24 cellular contexts compared by ENCODE assay signal in genomic region chr11:34774604-34775003, GRCh38.
DNase-seq lines count a peak whose midpoint lies in the region; ATAC-seq, FAIRE-seq and TF ChIP-seq lines count a peak whose summit lies in the region.
"Had no signal": no experiment of that assay in that cellular context is flagged by ENCODE, and none has a peak within 500 bp of the region (broad histone marks: within the 10 kb centered on the region; RNA-seq: fewer than 3 reads in every experiment).

No MANE protein-coding gene starts in this region.

- H2AFZ ChIP-seq in OCI-LY3 (ENCODE audit: low read depth, low read length) (peak overlapping the region; percentile 36; the same call in 1 of the 2 replicates), HepG2 (ENCODE audit: low read length) (no peak overlapping the region)
- H2AFZ ChIP-seq: GM23248 had no signal

- DNase-seq in A549 (ENCODE audit: low read depth in 1 of 2, low spot score in 1 of 2) (no peak), HepG2 (ENCODE audit: low spot score) (no peak), NCI-H1105 (lab: John Stamatoyannopoulos, UW) (no peak), prostate gland (ENCODE audit: low spot score) (no peak), mucosa of descending colon (no peak)
- DNase-seq: ACHN; AML-193; BE2C; Calu3; CD4-positive, alpha-beta T cell; CD8-positive, alpha-beta memory T cell; COR-L47; DMS53; GF-D8; GM23248; H9 had no signal

- H3K4me2 ChIP-seq in A549 (no peak overlapping the region), OCI-LY3 (ENCODE audit: low read length) (no peak overlapping the region), HepG2 (ENCODE audit: low read depth, low read length) (no peak overlapping the region)
- H3K4me2 ChIP-seq: BLaER1 treated with 17β-estradiol and CSF1 and Interleukin-3, amounts not matched to agents 10 nM and 100 nM had no signal

- H4K20me1 ChIP-seq in OCI-LY3 (ENCODE audit: insufficient read depth, low read length): no peaks in the 10 kb centered on the region
- no peaks in the 10 kb centered on the region for H4K20me1 ChIP-seq in HepG2 (ENCODE audit: insufficient read depth, low read length)
- H4K20me1 ChIP-seq: BLaER1 treated with 17β-estradiol and CSF1 and Interleukin-3, amounts not matched to agents 10 nM and 100 nM had no signal

- no peaks in the 10 kb centered on the region for H3K9me3 ChIP-seq in A549
- H3K9me3 ChIP-seq in OCI-LY3 (ENCODE audit: insufficient read depth, low read length): no peaks in the 10 kb centered on the region
- no peaks in the 10 kb centered on the region for H3K9me3 ChIP-seq in HepG2 (ENCODE audit: low read length)
- no peaks in the 10 kb centered on the region for H3K9me3 ChIP-seq in subcutaneous abdominal adipose tissue (ENCODE audit: control insufficient read depth in 5 of 5, low read length in 5 of 5)
- H3K9me3 ChIP-seq in prostate gland: no peaks in the 10 kb centered on the region
- H3K9me3 ChIP-seq in mucosa of descending colon: no peaks in the 10 kb centered on the region
- H3K9me3 ChIP-seq: BE2C; BLaER1 treated with 17β-estradiol and CSF1 and Interleukin-3, amounts not matched to agents 10 nM and 100 nM had no signal

- H3K79me2 ChIP-seq in OCI-LY3 (ENCODE audit: low read length) (no peaks in the 10 kb centered on the region), HepG2 (ENCODE audit: insufficient read depth, low read length) (no peaks in the 10 kb centered on the region)

- no peak overlapping the region for H3K9ac ChIP-seq in OCI-LY3 (ENCODE audit: low read length)
- no peak overlapping the region for H3K9ac ChIP-seq in HepG2 (ENCODE audit: insufficient read depth, low read depth, low read length)
- H3K9ac ChIP-seq in subcutaneous abdominal adipose tissue (ENCODE audit: low read length in 5 of 5): no peak overlapping the region
- H3K9ac ChIP-seq: BLaER1 treated with 17β-estradiol and CSF1 and Interleukin-3, amounts not matched to agents 10 nM and 100 nM; GM23248 had no signal

- H3K4me3 ChIP-seq in A549 (no peak overlapping the region), OCI-LY3 (ENCODE audit: low read length) (no peak overlapping the region), HepG2 (replicated peaks in 1 of 3; ENCODE audit: insufficient read depth in 1 of 3, low read depth in 2 of 3, low read length in 3 of 3) (no peak overlapping the region), subcutaneous abdominal adipose tissue (ENCODE audit: low read depth in 1 of 5, low read length in 5 of 5) (no peak overlapping the region), prostate gland (no peak overlapping the region), mucosa of descending colon (no peak overlapping the region)
- H3K4me3 ChIP-seq: BLaER1 treated with 17β-estradiol and CSF1 and Interleukin-3, amounts not matched to agents 10 nM and 100 nM; GM23248 had no signal

- no peaks in the 10 kb centered on the region; the same call in 1 of the 2 replicates for H3K27me3 ChIP-seq in OCI-LY3 (ENCODE audit: low read depth, low read length)
- H3K27me3 ChIP-seq in HepG2 (ENCODE audit: control insufficient read depth in 1 of 2, insufficient read depth in 2 of 2, low read length in 2 of 2): no peaks in the 10 kb centered on the region; a peak in 1 of 5 replicates
- no peaks in the 10 kb centered on the region for H3K27me3 ChIP-seq in subcutaneous abdominal adipose tissue (ENCODE audit: control insufficient read depth in 5 of 5, insufficient read depth in 4 of 5, low read length in 5 of 5)
- no peaks in the 10 kb centered on the region for H3K27me3 ChIP-seq in prostate gland (replicated peaks; ENCODE audit: insufficient read depth)
- H3K27me3 ChIP-seq: BE2C; BLaER1 treated with 17β-estradiol and CSF1 and Interleukin-3, amounts not matched to agents 10 nM and 100 nM had no signal

- intact Hi-C loops in HepG2 (cut with micrococcal nuclease; ENCODE audit: unreplicated experiment): no loop called here
- intact Hi-C loops in prostate gland (cut with DNase I): no loop called here
- intact Hi-C loops in mucosa of descending colon (cut with DNase I, micrococcal nuclease): no loop called here

- POLR2A ChIA-PET in A549 (lab: Yijun Ruan, JAX) (no interaction called here), HepG2 (lab: Yijun Ruan, JAX) (no interaction called here)

- TF ChIP-seq CTCF in A549 (IDR thresholded peaks at IDR 0.05): no peak
- TF ChIP-seq CTCF in OCI-LY3 (IDR thresholded peaks at IDR 0.05; ENCODE audit: low read depth, low read length): no peak
- TF ChIP-seq CTCF in HepG2 (CRISPR knock-in tag; IDR thresholded peaks at IDR 0.05): no peak
- no peak for TF ChIP-seq CTCF in prostate gland (IDR thresholded peaks at IDR 0.05)
- TF ChIP-seq CTCF in mucosa of descending colon (IDR thresholded peaks at IDR 0.05): no peak

- H3K27ac ChIP-seq in A549 (no peak overlapping the region), OCI-LY3 (ENCODE audit: low read length) (no peak overlapping the region), HepG2 (ENCODE audit: extremely low read length, insufficient read depth, low read length) (no peak overlapping the region), subcutaneous abdominal adipose tissue (ENCODE audit: low read depth, low read length) (peak overlapping the region; percentile 76), prostate gland (no peak overlapping the region)
- H3K27ac ChIP-seq: 22Rv1; BLaER1 treated with 17β-estradiol and CSF1 and Interleukin-3, amounts not matched to agents 10 nM and 100 nM; GM23248 had no signal

- H3K4me1 ChIP-seq in A549: no peaks in the 10 kb centered on the region
- no peaks in the 10 kb centered on the region for H3K4me1 ChIP-seq in OCI-LY3 (ENCODE audit: low read length)
- H3K4me1 ChIP-seq in HepG2 (ENCODE audit: insufficient read depth, low read length): no peaks in the 10 kb centered on the region; the same call in 1 of the 2 replicates
- H3K4me1 ChIP-seq in subcutaneous abdominal adipose tissue (ENCODE audit: control insufficient read depth in 5 of 5, insufficient read depth in 5 of 5, low read length in 5 of 5): peaks cover 0 to 38% (median 16%) of the 10 kb centered on the region in 5 donors
- H3K4me1 ChIP-seq in prostate gland (replicated peaks): no peaks in the 10 kb centered on the region
- H3K4me1 ChIP-seq in mucosa of descending colon (ENCODE audit: low read depth): no peaks in the 10 kb centered on the region
- H3K4me1 ChIP-seq: BE2C; BLaER1 treated with 17β-estradiol and CSF1 and Interleukin-3, amounts not matched to agents 10 nM and 100 nM had no signal

- H3K36me3 ChIP-seq in OCI-LY3 (replicated peaks; ENCODE audit: low read depth, low read length): no peaks in the 10 kb centered on the region
- H3K36me3 ChIP-seq in HepG2 (replicated peaks in 1 of 2; ENCODE audit: control insufficient read depth in 1 of 2, insufficient read depth in 2 of 2, low read length in 2 of 2): no peaks in the 10 kb centered on the region
- H3K36me3 ChIP-seq in subcutaneous abdominal adipose tissue (ENCODE audit: control insufficient read depth in 5 of 5, insufficient read depth in 5 of 5, low read length in 5 of 5): no peaks in the 10 kb centered on the region
- no peaks in the 10 kb centered on the region for H3K36me3 ChIP-seq in prostate gland
- no peaks in the 10 kb centered on the region for H3K36me3 ChIP-seq in mucosa of descending colon (ENCODE audit: low read depth)
- H3K36me3 ChIP-seq: BE2C; BLaER1 treated with 17β-estradiol and CSF1 and Interleukin-3, amounts not matched to agents 10 nM and 100 nM had no signal

- WGBS in A549 (ENCODE audit: missing lambda C conversion rate): 56% methylated on average over 2 of the region's 2 CpGs
- 69% methylated on average over 2 of the region's 2 CpGs for WGBS in HepG2 (ENCODE audit: low lambda C conversion rate)
- 83% methylated on average over 2 of the region's 2 CpGs for WGBS in prostate gland

- in situ Hi-C loops in HepG2 (cut with HindIII; ENCODE audit: extremely low pct_ligation_motif_present, low pct_unique_long_range_greater_than_20kb): no loop called here

- TF ChIP-seq EP300 in A549 (IDR thresholded peaks at IDR 0.05) (no peak), HepG2 (IDR thresholded peaks at IDR 0.05; ENCODE audit: low read depth in 2 of 2, low read length in 2 of 2) (no peak), HepG2 (CRISPR knock-in tag; IDR thresholded peaks at IDR 0.05; ENCODE audit: borderline replicate concordance) (no peak)

- CTCF ChIA-PET in A549 (lab: Yijun Ruan, JAX): interaction anchor here (0.8 to 1.6 kb wide), 2 partner anchors 16 to 188 kb away, joined by 3 read pairs; no protein-coding TSS in a partner anchor
- CTCF ChIA-PET in HepG2 (lab: Yijun Ruan, JAX; ENCODE audit: low intra/inter-chr PET ratio, low total read pairs): no interaction called here

- FAIRE-seq in A549 (lab: Jason Lieb, UNC) (peak; percentile 13), HepG2 (lab: Jason Lieb, UNC) (no peak)
- FAIRE-seq: A204.1, GM12891, H1 had no signal

- ATAC-seq in A549: no peak
- no peak for ATAC-seq in HepG2
- no peak for ATAC-seq in mucosa of descending colon
- ATAC-seq: HCT116 had no signal

- TF ChIP-seq POLR2A in A549 (IDR thresholded peaks at IDR 0.05; ENCODE audit: low read length): no peak
- no peak for TF ChIP-seq POLR2A in HepG2 (IDR thresholded peaks at IDR 0.05; ENCODE audit: insufficient read depth in 1 of 2, low read depth in 2 of 2, low read length in 2 of 2)
- TF ChIP-seq POLR2A in prostate gland (IDR thresholded peaks at IDR 0.05): no peak

- TF ChIP-seq RAD21 in A549 (conservative IDR thresholded peaks at IDR 0.05 in 1 of 2, IDR thresholded peaks at IDR 0.05 in 1 of 2): no peak
- TF ChIP-seq RAD21 in HepG2 (CRISPR knock-in tag; IDR thresholded peaks at IDR 0.05): no peak

- BruUV-seq in HepG2 (replicated peaks; lab: Mats Ljungman, UMichigan): no TSS peak

TF ChIP-seq in A549, 52 proteins besides CTCF, POLR2A, EP300 and RAD21:
- TF ChIP-seq HDAC2 (IDR thresholded peaks at IDR 0.05) (no peak), TFCP2L1 (CRISPR knock-in tag; IDR thresholded peaks at IDR 0.05) (no peak), FOXS1 (CRISPR knock-in tag; IDR thresholded peaks at IDR 0.05) (no peak), JUNB (IDR thresholded peaks at IDR 0.05) (no peak), KDM1A (IDR thresholded peaks at IDR 0.05; ENCODE audit: low read depth) (no peak), KDM5A (IDR thresholded peaks at IDR 0.05) (no peak)

TF ChIP-seq in HepG2, 621 proteins besides CTCF, POLR2A, EP300 and RAD21:
- TF ChIP-seq XBP1 (CRISPR knock-in tag; IDR thresholded peaks at IDR 0.05) (no peak), ZKSCAN5 (CRISPR knock-in tag; IDR thresholded peaks at IDR 0.05) (no peak), ZNF556 (CRISPR knock-in tag; IDR thresholded peaks at IDR 0.05; ENCODE audit: borderline replicate concordance) (no peak), E2F2 (CRISPR knock-in tag; IDR thresholded peaks at IDR 0.05; ENCODE audit: borderline replicate concordance) (no peak), ZNF629 (CRISPR knock-in tag; conservative IDR thresholded peaks at IDR 0.05) (peak; percentile 62)
TF ChIP-seq in HepG2: peak in this region for 1.
